Comparison of ENCODE assay signal across 12 cellular contexts in the genomic region with DNA sequence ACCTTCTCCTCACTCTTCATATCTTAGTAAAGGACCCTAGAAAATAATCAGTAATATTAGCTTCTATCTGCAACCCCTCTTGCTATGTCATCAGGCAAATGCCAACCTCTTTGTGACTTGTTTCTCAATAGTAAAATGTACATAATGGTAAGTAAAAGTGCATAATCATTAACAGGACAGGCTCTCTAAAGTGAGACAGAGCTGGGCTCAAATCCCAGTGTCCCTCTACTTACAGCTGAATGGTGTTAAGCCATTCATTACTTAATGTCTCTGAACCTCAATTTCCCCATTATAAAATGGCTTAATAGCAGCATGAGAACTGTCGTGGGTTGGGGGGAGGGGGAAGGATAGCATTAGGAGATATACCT.
A peak's percentile ranks its signal among the peaks of the same experiment; 100 is the strongest.
DNase-seq lines count a peak whose midpoint lies in the region; ATAC-seq and TF ChIP-seq lines count a peak whose summit lies in the region.
"Had no signal": no experiment of that assay in that cellular context is flagged by ENCODE, and none has a peak within 500 bp of the region (broad histone marks: within the 10 kb centered on the region; RNA-seq: fewer than 3 reads in every experiment).

No MANE protein-coding gene starts in this region.

- H4K20me1 ChIP-seq in mammary epithelial cell (ENCODE audit: insufficient read depth, low read length), result no peaks in the 10 kb centered on the region
- no peaks in the 10 kb centered on the region for H4K20me1 ChIP-seq in OCI-LY3 (ENCODE audit: insufficient read depth, low read length)

- no peak overlapping the region for H3K4me3 Mint-ChIP-seq in MCF 10A (ENCODE audit: unreplicated experiment)

- no peaks in the 10 kb centered on the region for H3K27me3 ChIP-seq in mammary epithelial cell (ENCODE audit: insufficient read depth, low read length)
- H3K27me3 ChIP-seq in OCI-LY3 (ENCODE audit: low read depth, low read length), result no peaks in the 10 kb centered on the region
- H3K27me3 ChIP-seq: tibial artery had no signal

- H3K4me1 ChIP-seq in mammary epithelial cell (ENCODE audit: insufficient read depth, low read length), result no peaks in the 10 kb centered on the region
- peaks cover 43% of the 10 kb centered on the region for H3K4me1 ChIP-seq in OCI-LY3 (ENCODE audit: low read length)

- H3K4me1 Mint-ChIP-seq in MCF 10A (ENCODE audit: insufficient read depth, unreplicated experiment), result no peaks in the 10 kb centered on the region

- H3K9ac ChIP-seq in mammary epithelial cell (ENCODE audit: insufficient read depth, low read length) (no peak overlapping the region), OCI-LY3 (ENCODE audit: low read length) (peak overlapping the region; percentile 67)

- no peaks in the 10 kb centered on the region for H3K79me2 ChIP-seq in mammary epithelial cell (ENCODE audit: insufficient read depth, low read length)
- H3K79me2 ChIP-seq in OCI-LY3 (ENCODE audit: low read length), result no peaks in the 10 kb centered on the region

- H3K36me3 Mint-ChIP-seq in MCF 10A (ENCODE audit: insufficient read depth, unreplicated experiment), result peaks cover 6% of the 10 kb centered on the region
- H3K36me3 Mint-ChIP-seq: activated naive CD4-positive, alpha-beta T cell treated with anti-CD3 and anti-CD28 coated beads, Interleukin-2, amount 50 U/mL, for 72 hours had no signal

- BruUV-seq in mammary epithelial cell (replicated peaks; lab: Mats Ljungman, UMichigan), result no TSS peak
- BruUV-seq in MCF 10A (replicated peaks; lab: Mats Ljungman, UMichigan), result no TSS peak

- ATAC-seq in HG02943 (IDR thresholded peaks at IDR 0.05; ENCODE audit: low read depth, unreplicated experiment), result peak; percentile 39
- ATAC-seq: esophagus mucosa had no signal

- H3K4me2 ChIP-seq in mammary epithelial cell (ENCODE audit: insufficient read depth, low read depth, low read length) (no peak overlapping the region), OCI-LY3 (ENCODE audit: low read length) (peak overlapping the region; percentile 96)

- no peak overlapping the region for H3K27ac Mint-ChIP-seq in MCF 10A (ENCODE audit: low read depth, unreplicated experiment)

- H3K27ac ChIP-seq in mammary epithelial cell (ENCODE audit: insufficient read depth, low read depth, low read length), result no peak overlapping the region
- H3K27ac ChIP-seq in OCI-LY3 (ENCODE audit: low read length), result peak overlapping the region; percentile 84
- H3K27ac ChIP-seq: tibial artery had no signal

- CTCF ChIA-PET in mammary epithelial cell (lab: Charles Lee; ENCODE audit: low non-redundant PET), result no interaction called here
- CTCF ChIA-PET in MCF 10A (lab: Yijun Ruan, JAX), result interaction anchor here (0.6 kb wide), 1 partner anchor 218 kb away, joined by 3 read pairs; no protein-coding TSS in a partner anchor

- no peaks in the 10 kb centered on the region for H3K9me3 ChIP-seq in mammary epithelial cell (replicated peaks; ENCODE audit: insufficient read depth, low read length)
- no peaks in the 10 kb centered on the region; the same call in 1 of the 2 replicates for H3K9me3 ChIP-seq in OCI-LY3 (ENCODE audit: insufficient read depth, low read length)
- H3K9me3 ChIP-seq: tibial artery had no signal

- in situ Hi-C loops in mammary epithelial cell (cut with MboI; ENCODE audit: low sequenced_read_pairs in 2 of 2), result no loop called here

- DNase-seq in mammary epithelial cell (no peak), MCF 10A (ENCODE audit: unreplicated experiment) (no peak), retina (no peak), iPS-NIHi11 (ENCODE audit: low spot score) (no peak), cerebellum (ENCODE audit: low spot score) (no peak), DMS153 (lab: John Stamatoyannopoulos, UW) (no peak)
- DNase-seq: NCI-H1930, tibial artery had no signal

- POLR2A ChIA-PET in MCF 10A (lab: Yijun Ruan, JAX), result interaction anchor here (1.2 kb wide), 1 partner anchor 23 kb away, joined by 3 read pairs; no protein-coding TSS in a partner anchor

- intact Hi-C loops in mammary epithelial cell (cut with micrococcal nuclease) (no loop called here), MCF 10A (cut with micrococcal nuclease) (no loop called here)

- H3K36me3 ChIP-seq in mammary epithelial cell (ENCODE audit: insufficient read depth, low read length) (no peaks in the 10 kb centered on the region), OCI-LY3 (replicated peaks; ENCODE audit: low read depth, low read length) (peaks cover 7% of the 10 kb centered on the region)
- H3K36me3 ChIP-seq: tibial artery had no signal

- no peak for TF ChIP-seq CTCF in mammary epithelial cell (conservative IDR thresholded peaks at IDR 0.05 in 1 of 2, IDR thresholded peaks at IDR 0.05 in 1 of 2; ENCODE audit: extremely low read depth in 1 of 2, insufficient read depth in 1 of 2, low read depth in 1 of 2, low read length in 2 of 2)
- TF ChIP-seq CTCF in MCF 10A (IDR thresholded peaks at IDR 0.05; ENCODE audit: unreplicated experiment), result no peak
- no peak for TF ChIP-seq CTCF in OCI-LY3 (IDR thresholded peaks at IDR 0.05; ENCODE audit: low read depth, low read length)

- H3K27me3 Mint-ChIP-seq in MCF 10A (ENCODE audit: insufficient read depth, unreplicated experiment), result no peaks in the 10 kb centered on the region

- H2AFZ ChIP-seq in mammary epithelial cell (ENCODE audit: low read depth, low read length) (peak overlapping the region; percentile 85), OCI-LY3 (ENCODE audit: low read depth, low read length) (peak overlapping the region; percentile 82)

- H3K9me3 Mint-ChIP-seq in MCF 10A (ENCODE audit: unreplicated experiment), result no peaks in the 10 kb centered on the region
- H3K9me3 Mint-ChIP-seq: activated naive CD4-positive, alpha-beta T cell treated with anti-CD3 and anti-CD28 coated beads, Interleukin-2, amount 50 U/mL, for 72 hours had no signal

- 60% methylated on average over 1 of the region's 1 CpG for WGBS in mammary epithelial cell (ENCODE audit: low coverage, missing lambda C conversion rate)

- no peak overlapping the region for H3K4me3 ChIP-seq in mammary epithelial cell (replicated peaks in 1 of 3; ENCODE audit: insufficient read depth in 1 of 3, low read depth in 2 of 3, low read length in 3 of 3)
- peak overlapping the region; percentile 78 for H3K4me3 ChIP-seq in OCI-LY3 (ENCODE audit: low read length)
- H3K4me3 ChIP-seq: tibial artery had no signal

- dilution Hi-C loops in mammary epithelial cell (cut with HindIII; ENCODE audit: low sequenced_read_pairs), result no loop called here
